Comparison of ENCODE assay signal across 16 cellular contexts in the genomic region with DNA sequence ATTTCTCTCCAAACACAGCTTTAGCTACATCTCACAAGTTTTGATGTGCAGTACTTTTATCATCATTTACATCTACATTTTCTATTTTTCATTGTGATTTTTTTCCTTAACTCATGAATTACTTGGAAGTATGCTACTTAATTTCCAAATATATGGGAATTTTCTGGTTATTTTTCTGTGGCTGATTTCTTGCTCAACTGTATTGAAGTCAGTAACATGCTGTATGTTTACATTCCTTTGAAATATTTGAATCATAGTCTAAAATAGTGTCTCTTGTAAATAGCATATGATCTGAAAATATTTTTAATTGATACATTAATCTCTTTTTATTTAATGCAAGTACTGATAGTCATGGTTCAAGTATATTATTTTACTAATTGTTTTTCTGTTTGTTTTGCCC. TPM values are rescaled to one million over a fixed set of nuclear protein-coding genes. Genes with fewer than 3 reads are reported as not detected.
DNase-seq lines count a peak whose midpoint lies in the region; ATAC-seq and TF ChIP-seq lines count a peak whose summit lies in the region.
"Had no signal": no experiment of that assay in that cellular context is flagged by ENCODE, and none has a peak within 500 bp of the region (broad histone marks: within the 10 kb centered on the region; RNA-seq: fewer than 3 reads in every experiment).

No MANE protein-coding gene starts in this region.

- H3K4me2 ChIP-seq in GM23248 (ENCODE audit: unreplicated experiment) = peak overlapping the region; percentile 15
- H3K4me2 ChIP-seq: BLaER1 treated with 17β-estradiol and CSF1 and Interleukin-3, amounts not matched to agents 10 nM and 100 nM had no signal

- no peaks in the 10 kb centered on the region for H4K20me1 ChIP-seq in GM23248 (ENCODE audit: insufficient read depth)
- H4K20me1 ChIP-seq: BLaER1 treated with 17β-estradiol and CSF1 and Interleukin-3, amounts not matched to agents 10 nM and 100 nM had no signal

- ATAC-seq in GM18505 (IDR thresholded peaks at IDR 0.05; ENCODE audit: unreplicated experiment) (no peak), WTC11 (no peak)
- ATAC-seq: K562 had no signal

- H3K4me1 Mint-ChIP-seq in WTC11 = no peaks in the 10 kb centered on the region
- H3K4me1 Mint-ChIP-seq: CD4-positive, CD25-positive, alpha-beta regulatory T cell had no signal

- no peak overlapping the region for H2AFZ ChIP-seq in GM23248

- H3K9ac ChIP-seq in GM23248 = no peak overlapping the region
- H3K9ac ChIP-seq: BLaER1 treated with 17β-estradiol and CSF1 and Interleukin-3, amounts not matched to agents 10 nM and 100 nM had no signal

- H3K27me3 ChIP-seq in GM23248 (replicated peaks; ENCODE audit: insufficient read depth) = no peaks in the 10 kb centered on the region
- H3K27me3 ChIP-seq: BLaER1 treated with 17β-estradiol and CSF1 and Interleukin-3, amounts not matched to agents 10 nM and 100 nM had no signal

- H3K4me3 ChIP-seq in AG10803 (ENCODE audit: low read length) = no peak overlapping the region
- no peak overlapping the region for H3K4me3 ChIP-seq in GM23248
- no peak overlapping the region for H3K4me3 ChIP-seq in fibroblast of the aortic adventitia (ENCODE audit: low read depth, low read length)
- H3K4me3 ChIP-seq: BLaER1 treated with 17β-estradiol and CSF1 and Interleukin-3, amounts not matched to agents 10 nM and 100 nM; K562 had no signal

- H3K4me1 ChIP-seq in GM23248 (ENCODE audit: insufficient read depth) = peaks cover 59% of the 10 kb centered on the region
- H3K4me1 ChIP-seq: BLaER1 treated with 17β-estradiol and CSF1 and Interleukin-3, amounts not matched to agents 10 nM and 100 nM had no signal

- H3K4me3 Mint-ChIP-seq in WTC11 = no peak overlapping the region
- H3K4me3 Mint-ChIP-seq: CD4-positive, CD25-positive, alpha-beta regulatory T cell had no signal

- H3K36me3 ChIP-seq in GM23248 (ENCODE audit: low read depth) = no peaks in the 10 kb centered on the region
- H3K36me3 ChIP-seq: BLaER1 treated with 17β-estradiol and CSF1 and Interleukin-3, amounts not matched to agents 10 nM and 100 nM had no signal

- H3K27ac Mint-ChIP-seq in WTC11 = no peak overlapping the region
- H3K27ac Mint-ChIP-seq: CD4-positive, CD25-positive, alpha-beta regulatory T cell had no signal

- DNase-seq in AG10803 (ENCODE audit: low read depth) (peak; percentile 52), GM23248 (peak; percentile 21), amniotic epithelial cell (ENCODE audit: low read depth) (peak; percentile 17), fibroblast of the aortic adventitia (ENCODE audit: low read depth) (peak; percentile 16), KBM-7 (no peak), WTC11 (ENCODE audit: low spot score) (no peak), inferior parietal cortex (ENCODE audit: extremely low spot score) (no peak)
- DNase-seq: Calu3; CD4-positive, CD25-positive, alpha-beta regulatory T cell; DMS 273 treated with DMSO at 0.1 percent for 48 hours had no signal

- POLR2A ChIA-PET in WTC11 (lab: Charles Lee) = no interaction called here

- no peak for TF ChIP-seq POLR2A in GM18505 (IDR thresholded peaks at IDR 0.05; ENCODE audit: borderline replicate concordance, extremely low read depth, insufficient read depth, insufficient read length)

- H3K79me2 ChIP-seq in GM23248 (ENCODE audit: insufficient read depth) = no peaks in the 10 kb centered on the region

- no peaks in the 10 kb centered on the region for H3K27me3 Mint-ChIP-seq in WTC11 (ENCODE audit: low read depth)

- no peaks in the 10 kb centered on the region for H3K9me2 ChIP-seq in GM23248 (ENCODE audit: insufficient read depth)

- H3K27ac ChIP-seq in GM23248 = no peak overlapping the region
- H3K27ac ChIP-seq: 22Rv1; BLaER1 treated with 17β-estradiol and CSF1 and Interleukin-3, amounts not matched to agents 10 nM and 100 nM; HL-60 had no signal

- CTCF ChIA-PET in WTC11 (lab: Charles Lee) = no interaction called here

- H3K36me3 Mint-ChIP-seq in WTC11 = 0 out of 2 replicates have a peak, but pooled peaks cover 3% of the 10 kb centered on the region
- H3K36me3 Mint-ChIP-seq: CD4-positive, CD25-positive, alpha-beta regulatory T cell had no signal

- no peak for TF ChIP-seq CTCF in AG10803 (conservative IDR thresholded peaks at IDR 0.05; ENCODE audit: low read length)
- no peak for TF ChIP-seq CTCF in fibroblast of the aortic adventitia (IDR thresholded peaks at IDR 0.05; ENCODE audit: insufficient read depth, low read length)
- no peak for TF ChIP-seq CTCF in WTC11 (IDR thresholded peaks at IDR 0.05)

- H3K9me3 ChIP-seq in GM23248 (ENCODE audit: low read depth) = no peaks in the 10 kb centered on the region
- H3K9me3 ChIP-seq: BLaER1 treated with 17β-estradiol and CSF1 and Interleukin-3, amounts not matched to agents 10 nM and 100 nM had no signal

- H3F3A ChIP-seq in GM23248 (ENCODE audit: insufficient read depth) = peaks cover 43% of the 10 kb centered on the region

- H3K9me3 Mint-ChIP-seq in WTC11 = peaks cover 13% of the 10 kb centered on the region; the same call in 1 of the 2 replicates

- in situ Hi-C loops in GM23248 (cut with MboI) (no loop called here), KBM-7 (cut with MboI; ENCODE audit: low pct_unique_long_range_greater_than_20kb, low sequenced_read_pairs) (no loop called here)

TF ChIP-seq in WTC11, 78 proteins besides CTCF, POLR2A, EP300 and RAD21:
- TF ChIP-seq ZNF219 (CRISPR knock-in tag; IDR thresholded peaks at IDR 0.05; ENCODE audit: borderline replicate concordance) (no peak), ESRRA (CRISPR knock-in tag; IDR thresholded peaks at IDR 0.05; ENCODE audit: borderline replicate concordance) (no peak)
- TF ChIP-seq, protein P1, sequence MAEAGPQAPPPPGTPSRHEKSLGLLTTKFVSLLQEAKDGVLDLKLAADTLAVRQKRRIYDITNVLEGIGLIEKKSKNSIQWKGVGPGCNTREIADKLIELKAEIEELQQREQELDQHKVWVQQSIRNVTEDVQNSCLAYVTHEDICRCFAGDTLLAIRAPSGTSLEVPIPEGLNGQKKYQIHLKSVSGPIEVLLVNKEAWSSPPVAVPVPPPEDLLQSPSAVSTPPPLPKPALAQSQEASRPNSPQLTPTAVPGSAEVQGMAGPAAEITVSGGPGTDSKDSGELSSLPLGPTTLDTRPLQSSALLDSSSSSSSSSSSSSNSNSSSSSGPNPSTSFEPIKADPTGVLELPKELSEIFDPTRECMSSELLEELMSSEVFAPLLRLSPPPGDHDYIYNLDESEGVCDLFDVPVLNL (CRISPR knock-in tag; IDR thresholded peaks at IDR 0.05; ENCODE audit: borderline replicate concordance, low read depth) = no peak
TF ChIP-seq in WTC11: peak in this region for 0.

RNA-seq across cellular contexts. Expression of gene GALNT5, which starts 26.0 kb away (rescaled TPM):
- 114 and 117 TPM in 2 replicates for total RNA-seq in GM23248 (2014; rRNA removed; shearing (Covaris generic))
- polyA plus RNA-seq in GM23248 (2016; fragmentation: Nextera tagmentation; extraction: Ambion mirVana) = 76.5 and 83.5 TPM in 2 replicates
- 11.4 and 38.3 TPM in 2 replicates for total RNA-seq in fibroblast of the aortic adventitia (ENCODE audit: low replicate concordance)
- total RNA-seq in WTC11 (2021) = 0.17 to 0.34 TPM (median 0.32 TPM) in 3 replicates
- total RNA-seq: A673; CD4-positive, CD25-positive, alpha-beta regulatory T cell had no signal

Comparison
In these comparisons a context has a peak if more than half of its experiments do, and no peak if none do; other contexts are left out.
1. DNase-seq: peak in AG10803 (single experiment), GM23248 (single experiment), amniotic epithelial cell (single experiment) and fibroblast of the aortic adventitia (single experiment); none in KBM-7 (single experiment), WTC11 (single experiment) and inferior parietal cortex (single experiment).